9 cellular contexts compared by ENCODE assay signal in the genomic region with DNA sequence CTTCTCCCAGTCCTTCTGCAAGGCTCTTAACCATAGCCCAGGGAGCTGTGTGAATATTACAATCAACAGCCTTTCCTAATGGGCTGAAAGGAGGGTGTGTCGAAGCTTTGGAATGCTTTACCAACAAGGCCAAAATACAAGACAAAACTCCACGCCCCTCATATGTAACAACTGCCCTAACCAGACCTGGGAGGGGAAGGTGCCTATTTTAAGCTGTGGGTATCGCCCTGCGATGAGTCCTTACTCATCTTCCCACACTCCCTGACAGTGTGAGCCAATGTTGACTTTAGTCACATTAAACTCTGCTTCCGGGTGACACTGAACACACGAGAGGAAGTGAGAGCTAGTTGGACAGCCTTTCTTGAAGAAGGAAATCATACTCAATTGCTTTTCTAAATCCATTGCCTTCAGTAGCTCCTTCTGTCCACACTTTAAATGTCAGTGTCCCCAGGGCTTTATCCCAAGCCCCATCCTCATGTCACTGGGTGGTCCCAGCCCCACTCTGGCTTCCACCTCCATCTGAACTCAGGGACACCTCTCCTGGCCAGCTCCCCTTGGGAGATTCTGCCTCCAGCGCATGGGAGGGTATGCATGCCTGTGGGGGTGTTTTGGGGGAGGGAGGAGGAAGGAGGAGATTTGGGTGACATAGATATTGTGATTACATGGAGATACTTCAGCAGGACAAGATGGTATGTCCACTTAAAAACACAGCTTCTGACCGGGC. TPM values are rescaled to one million over a fixed set of nuclear protein-coding genes. Genes with fewer than 3 reads are reported as not detected.
A peak's percentile ranks its signal among the peaks of the same experiment; 100 is the strongest.
DNase-seq lines count a peak whose midpoint lies in the region; ATAC-seq and TF ChIP-seq lines count a peak whose summit lies in the region.
"Had no signal": no experiment of that assay in that cellular context is flagged by ENCODE, and none has a peak within 500 bp of the region (broad histone marks: within the 10 kb centered on the region; RNA-seq: fewer than 3 reads in every experiment).

No MANE protein-coding gene starts in this region.

- peaks cover 7% of the 10 kb centered on the region for H3K4me1 Mint-ChIP-seq in CD4-positive, alpha-beta T cell (ENCODE audit: low read depth)

- H3K9me3 ChIP-seq in CD4-positive, alpha-beta T cell (ENCODE audit: control insufficient read depth, low read length): no peaks in the 10 kb centered on the region

- no peak overlapping the region for H2BK5ac ChIP-seq in mesendoderm (ENCODE audit: low read length)

- no peak overlapping the region for H2BK120ac ChIP-seq in mesendoderm (ENCODE audit: low read depth, low read length)

- H3K18ac ChIP-seq in mesendoderm (ENCODE audit: low read length): no peak overlapping the region

- peak overlapping the region; percentile 30 for H3K4me3 Mint-ChIP-seq in CD4-positive, alpha-beta T cell
- H3K4me3 Mint-ChIP-seq: T-cell had no signal

- H3K56ac ChIP-seq in mesendoderm (ENCODE audit: low read length): no peak overlapping the region

- H3K4me1 ChIP-seq in mesendoderm (ENCODE audit: control insufficient read depth, low read depth, low read length): no peaks in the 10 kb centered on the region

- TF ChIP-seq CTCF in CD4-positive, alpha-beta T cell (IDR thresholded peaks at IDR 0.05): no peak
- TF ChIP-seq CTCF in astrocyte of the spinal cord (IDR thresholded peaks at IDR 0.05; ENCODE audit: low read depth, low read length): no peak

- H2BK15ac ChIP-seq in mesendoderm (replicated peaks; ENCODE audit: low read depth): no peak overlapping the region

- WGBS in mesendoderm (ENCODE audit: extremely low coverage, insufficient coverage, low lambda C conversion rate): no CpG with 5 or more reads among the region's 8 CpGs

- no peaks in the 10 kb centered on the region for H3K9me3 Mint-ChIP-seq in CD4-positive, alpha-beta T cell
- H3K9me3 Mint-ChIP-seq: T-cell had no signal

- intact Hi-C loops in CD4-positive, alpha-beta T cell (cut with DNase I, micrococcal nuclease): no loop called here

- CTCF ChIA-PET in CD4-positive, alpha-beta T cell (lab: Charles Lee): no interaction called here

- H3K27me3 Mint-ChIP-seq in CD4-positive, alpha-beta T cell: peaks cover 6% of the 10 kb centered on the region

- H3K4ac ChIP-seq in mesendoderm (ENCODE audit: low read depth, low read length): no peak overlapping the region

- no peak overlapping the region for H3K27ac Mint-ChIP-seq in CD4-positive, alpha-beta T cell
- H3K27ac Mint-ChIP-seq: T-cell had no signal

- no peaks in the 10 kb centered on the region for H3K36me3 ChIP-seq in mesendoderm (ENCODE audit: control insufficient read depth, insufficient read depth, low read length)

- DNase-seq in CD4-positive, alpha-beta T cell: no peak
- DNase-seq in HPDE6-E6E7 (ENCODE audit: extremely low spot score) (peak; percentile 74), astrocyte of the spinal cord (ENCODE audit: low read depth, low spot score) (peak; percentile 35), mesendoderm (peak; percentile 40), amniotic stem cell (lab: John Stamatoyannopoulos, UW) (no peak)

- POLR2A ChIA-PET in CD4-positive, alpha-beta T cell (lab: Charles Lee): no interaction called here

- no peak overlapping the region for H4K8ac ChIP-seq in mesendoderm (ENCODE audit: low read depth, low read length)

- no peak overlapping the region for H2AK5ac ChIP-seq in mesendoderm (ENCODE audit: low read length)

- ATAC-seq in CD4-positive, alpha-beta T cell (ENCODE audit: poor library complexity): no peak
- no peak for ATAC-seq in HG02571 (IDR thresholded peaks at IDR 0.05; ENCODE audit: unreplicated experiment)
- no peak for ATAC-seq in HG03432 (IDR thresholded peaks at IDR 0.05; ENCODE audit: unreplicated experiment)
- ATAC-seq in GM18520 (IDR thresholded peaks at IDR 0.05; ENCODE audit: unreplicated experiment): no peak
- ATAC-seq: T-cell had no signal

- H3K4me3 ChIP-seq in astrocyte of the spinal cord (ENCODE audit: low read depth, low read length) (no peak overlapping the region), mesendoderm (ENCODE audit: low read length) (no peak overlapping the region)

- H3K36me3 Mint-ChIP-seq in CD4-positive, alpha-beta T cell (ENCODE audit: low read depth): no peaks in the 10 kb centered on the region
- H3K36me3 Mint-ChIP-seq: T-cell had no signal

- in situ Hi-C loops in astrocyte of the spinal cord (cut with HindIII; ENCODE audit: low sequenced_read_pairs): no loop called here

- no peak overlapping the region for H3K4me2 ChIP-seq in mesendoderm (ENCODE audit: low read length)

- H3K9ac ChIP-seq in mesendoderm (ENCODE audit: low read length): no peak overlapping the region

- H3K27ac ChIP-seq in CD4-positive, alpha-beta T cell (ENCODE audit: low read depth, low read length): no peak overlapping the region
- H3K27ac ChIP-seq in mesendoderm (ENCODE audit: low read depth, low read length): no peak overlapping the region

- H4K5ac ChIP-seq in mesendoderm (ENCODE audit: low read length): no peak overlapping the region

- H3K79me1 ChIP-seq in mesendoderm (ENCODE audit: low read length): no peaks in the 10 kb centered on the region

- no peak overlapping the region for H3K23ac ChIP-seq in mesendoderm (ENCODE audit: low read length)

- H3K27me3 ChIP-seq in CD4-positive, alpha-beta T cell (ENCODE audit: control insufficient read depth, insufficient read depth, low read length): no peaks in the 10 kb centered on the region
- no peaks in the 10 kb centered on the region for H3K27me3 ChIP-seq in mesendoderm (ENCODE audit: insufficient read depth, low read length, poor library complexity)

- H3K79me2 ChIP-seq in mesendoderm (ENCODE audit: control insufficient read depth, insufficient read depth, low read length): no peaks in the 10 kb centered on the region

RNA-seq across cellular contexts. Expression of a gene that starts 6.5 kb away (rescaled TPM):
- total RNA-seq in CD4-positive, alpha-beta T cell: 10 to 100 TPM; 67.5 to 71.8 TPM
- polyA plus RNA-seq in mesendoderm (2013, experiment 1 of 2): 24.2 TPM
- polyA plus RNA-seq in mesendoderm (2013, experiment 2 of 2): 24.9 TPM

RNA-seq across cellular contexts. Expression of a gene that starts 55.6 kb away (rescaled TPM):
- 10 to 100 TPM; 31.8 to 32.8 TPM for total RNA-seq in CD4-positive, alpha-beta T cell
- polyA plus RNA-seq in mesendoderm (2013, experiment 1 of 2): 9.5 TPM
- 9.3 TPM for polyA plus RNA-seq in mesendoderm (2013, experiment 2 of 2)

Comparison
In these comparisons a context has a peak if more than half of its experiments do, and no peak if none do; other contexts are left out.
1. DNase-seq: peak in HPDE6-E6E7 (single experiment), astrocyte of the spinal cord (single experiment) and mesendoderm (single experiment); none in CD4-positive, alpha-beta T cell (0 of 10) and amniotic stem cell (single experiment).